ENCODE assay signal across 1 cellular context in the genomic region with DNA sequence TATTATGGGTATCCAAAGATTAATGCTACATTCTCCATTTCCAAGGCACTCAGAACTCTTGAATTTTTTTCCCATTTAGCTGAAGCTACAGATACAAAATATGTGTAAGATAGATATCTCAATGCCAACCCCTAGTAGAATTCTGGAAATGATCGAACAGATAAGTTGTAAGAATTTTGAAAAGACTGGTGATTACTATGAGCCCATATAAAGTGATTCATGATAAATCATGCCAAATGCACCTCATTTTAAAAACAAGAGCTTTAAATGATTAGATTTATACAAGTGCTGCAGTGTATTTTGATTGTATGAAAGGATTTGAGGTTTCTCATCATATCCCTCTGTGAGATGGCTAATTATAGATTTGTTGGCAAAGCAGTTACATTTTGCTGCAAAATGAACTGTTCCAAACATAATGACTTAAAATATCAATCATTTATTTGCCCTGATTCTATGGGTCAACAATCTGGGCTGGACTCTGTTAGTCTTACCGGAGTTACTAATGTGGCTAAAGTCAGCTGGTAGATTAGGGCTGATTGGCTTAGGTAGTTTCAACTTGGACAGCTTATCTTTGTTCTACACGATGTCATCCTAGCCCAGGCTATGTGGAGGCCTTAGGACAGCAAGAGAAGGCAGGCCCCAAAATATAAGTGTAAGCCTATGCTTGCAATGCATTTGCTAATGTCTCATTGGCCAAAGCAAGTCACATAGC.
TF ChIP-seq lines count a peak whose summit lies in the region.

No MANE protein-coding gene starts in this region.

TF ChIP-seq in SK-N-SH, 30 proteins besides CTCF, POLR2A, EP300 and RAD21 (continued from another document):
- TF ChIP-seq TEAD4 (IDR thresholded peaks at IDR 0.05; ENCODE audit: borderline replicate concordance, insufficient read depth), result 0 out of 2 replicates have a peak, but pooled peaks have one; percentile 26
- TF ChIP-seq, protein P1, sequence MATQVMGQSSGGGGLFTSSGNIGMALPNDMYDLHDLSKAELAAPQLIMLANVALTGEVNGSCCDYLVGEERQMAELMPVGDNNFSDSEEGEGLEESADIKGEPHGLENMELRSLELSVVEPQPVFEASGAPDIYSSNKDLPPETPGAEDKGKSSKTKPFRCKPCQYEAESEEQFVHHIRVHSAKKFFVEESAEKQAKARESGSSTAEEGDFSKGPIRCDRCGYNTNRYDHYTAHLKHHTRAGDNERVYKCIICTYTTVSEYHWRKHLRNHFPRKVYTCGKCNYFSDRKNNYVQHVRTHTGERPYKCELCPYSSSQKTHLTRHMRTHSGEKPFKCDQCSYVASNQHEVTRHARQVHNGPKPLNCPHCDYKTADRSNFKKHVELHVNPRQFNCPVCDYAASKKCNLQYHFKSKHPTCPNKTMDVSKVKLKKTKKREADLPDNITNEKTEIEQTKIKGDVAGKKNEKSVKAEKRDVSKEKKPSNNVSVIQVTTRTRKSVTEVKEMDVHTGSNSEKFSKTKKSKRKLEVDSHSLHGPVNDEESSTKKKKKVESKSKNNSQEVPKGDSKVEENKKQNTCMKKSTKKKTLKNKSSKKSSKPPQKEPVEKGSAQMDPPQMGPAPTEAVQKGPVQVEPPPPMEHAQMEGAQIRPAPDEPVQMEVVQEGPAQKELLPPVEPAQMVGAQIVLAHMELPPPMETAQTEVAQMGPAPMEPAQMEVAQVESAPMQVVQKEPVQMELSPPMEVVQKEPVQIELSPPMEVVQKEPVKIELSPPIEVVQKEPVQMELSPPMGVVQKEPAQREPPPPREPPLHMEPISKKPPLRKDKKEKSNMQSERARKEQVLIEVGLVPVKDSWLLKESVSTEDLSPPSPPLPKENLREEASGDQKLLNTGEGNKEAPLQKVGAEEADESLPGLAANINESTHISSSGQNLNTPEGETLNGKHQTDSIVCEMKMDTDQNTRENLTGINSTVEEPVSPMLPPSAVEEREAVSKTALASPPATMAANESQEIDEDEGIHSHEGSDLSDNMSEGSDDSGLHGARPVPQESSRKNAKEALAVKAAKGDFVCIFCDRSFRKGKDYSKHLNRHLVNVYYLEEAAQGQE (IDR thresholded peaks at IDR 0.05; ENCODE audit: low read depth, low read length), result no peak
- TF ChIP-seq RCOR1 (IDR thresholded peaks at IDR 0.05; ENCODE audit: low read length), result no peak
- no peak for TF ChIP-seq CHD2 (IDR thresholded peaks at IDR 0.05; ENCODE audit: low read length, partially characterized antibody)
- no peak for TF ChIP-seq NFIC (IDR thresholded peaks at IDR 0.05; ENCODE audit: borderline replicate concordance)
- TF ChIP-seq TCF12 (IDR thresholded peaks at IDR 0.05), result peak; percentile 56
- no peak for TF ChIP-seq ELF1 (IDR thresholded peaks at IDR 0.05)
- no peak for TF ChIP-seq SMC3 (IDR thresholded peaks at IDR 0.05; ENCODE audit: low read depth, low read length)
- peak; percentile 23; the same call in 1 of the 2 replicates for TF ChIP-seq FOSL2 (IDR thresholded peaks at IDR 0.05; ENCODE audit: borderline replicate concordance, low read depth)
- no peak for TF ChIP-seq EZH2phosphoT487 (IDR thresholded peaks at IDR 0.05; ENCODE audit: borderline replicate concordance, low read depth)
- TF ChIP-seq GABPA (IDR thresholded peaks at IDR 0.05; ENCODE audit: low read depth), result no peak
- no peak for TF ChIP-seq RXRA (IDR thresholded peaks at IDR 0.05; ENCODE audit: borderline replicate concordance, low read depth)
- no peak for TF ChIP-seq FOXJ3 (CRISPR knock-in tag; IDR thresholded peaks at IDR 0.05)
- TF ChIP-seq SIN3A (IDR thresholded peaks at IDR 0.05; ENCODE audit: borderline replicate concordance, low read depth, low read length), result no peak
- TF ChIP-seq, protein P2, sequence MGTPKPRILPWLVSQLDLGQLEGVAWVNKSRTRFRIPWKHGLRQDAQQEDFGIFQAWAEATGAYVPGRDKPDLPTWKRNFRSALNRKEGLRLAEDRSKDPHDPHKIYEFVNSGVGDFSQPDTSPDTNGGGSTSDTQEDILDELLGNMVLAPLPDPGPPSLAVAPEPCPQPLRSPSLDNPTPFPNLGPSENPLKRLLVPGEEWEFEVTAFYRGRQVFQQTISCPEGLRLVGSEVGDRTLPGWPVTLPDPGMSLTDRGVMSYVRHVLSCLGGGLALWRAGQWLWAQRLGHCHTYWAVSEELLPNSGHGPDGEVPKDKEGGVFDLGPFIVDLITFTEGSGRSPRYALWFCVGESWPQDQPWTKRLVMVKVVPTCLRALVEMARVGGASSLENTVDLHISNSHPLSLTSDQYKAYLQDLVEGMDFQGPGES (IDR thresholded peaks at IDR 0.05; ENCODE audit: low read depth, low read length), result no peak
- TF ChIP-seq, protein P3, sequence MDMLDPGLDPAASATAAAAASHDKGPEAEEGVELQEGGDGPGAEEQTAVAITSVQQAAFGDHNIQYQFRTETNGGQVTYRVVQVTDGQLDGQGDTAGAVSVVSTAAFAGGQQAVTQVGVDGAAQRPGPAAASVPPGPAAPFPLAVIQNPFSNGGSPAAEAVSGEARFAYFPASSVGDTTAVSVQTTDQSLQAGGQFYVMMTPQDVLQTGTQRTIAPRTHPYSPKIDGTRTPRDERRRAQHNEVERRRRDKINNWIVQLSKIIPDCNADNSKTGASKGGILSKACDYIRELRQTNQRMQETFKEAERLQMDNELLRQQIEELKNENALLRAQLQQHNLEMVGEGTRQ (IDR thresholded peaks at IDR 0.05; ENCODE audit: borderline replicate concordance, low read depth, low read length), result no peak
- TF ChIP-seq MXI1 (IDR thresholded peaks at IDR 0.05; ENCODE audit: low read depth, low read length), result no peak
- no peak for TF ChIP-seq RFX5 (IDR thresholded peaks at IDR 0.05; ENCODE audit: low read length)
- no peak for TF ChIP-seq NRF1 (IDR thresholded peaks at IDR 0.05; ENCODE audit: low read depth, low read length)
- TF ChIP-seq FOXM1 (IDR thresholded peaks at IDR 0.05; ENCODE audit: low read depth), result no peak
- TF ChIP-seq POLR2AphosphoS5 (IDR thresholded peaks at IDR 0.05; ENCODE audit: low read depth, low read length), result no peak
- no peak for TF ChIP-seq MEF2A (IDR thresholded peaks at IDR 0.05; ENCODE audit: borderline replicate concordance, low read depth)
- TF ChIP-seq, protein P4, sequence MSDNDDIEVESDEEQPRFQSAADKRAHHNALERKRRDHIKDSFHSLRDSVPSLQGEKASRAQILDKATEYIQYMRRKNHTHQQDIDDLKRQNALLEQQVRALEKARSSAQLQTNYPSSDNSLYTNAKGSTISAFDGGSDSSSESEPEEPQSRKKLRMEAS (IDR thresholded peaks at IDR 0.05; ENCODE audit: low read depth), result no peak
- peak; percentile 43; the same call in 1 of the 2 replicates for TF ChIP-seq JUND (IDR thresholded peaks at IDR 0.05)
- TF ChIP-seq, protein P5, sequence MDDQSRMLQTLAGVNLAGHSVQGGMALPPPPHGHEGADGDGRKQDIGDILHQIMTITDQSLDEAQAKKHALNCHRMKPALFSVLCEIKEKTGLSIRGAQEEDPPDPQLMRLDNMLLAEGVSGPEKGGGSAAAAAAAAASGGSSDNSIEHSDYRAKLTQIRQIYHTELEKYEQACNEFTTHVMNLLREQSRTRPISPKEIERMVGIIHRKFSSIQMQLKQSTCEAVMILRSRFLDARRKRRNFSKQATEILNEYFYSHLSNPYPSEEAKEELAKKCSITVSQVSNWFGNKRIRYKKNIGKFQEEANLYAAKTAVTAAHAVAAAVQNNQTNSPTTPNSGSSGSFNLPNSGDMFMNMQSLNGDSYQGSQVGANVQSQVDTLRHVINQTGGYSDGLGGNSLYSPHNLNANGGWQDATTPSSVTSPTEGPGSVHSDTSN (IDR thresholded peaks at IDR 0.05), result 0 out of 2 replicates have a peak, but pooled peaks have one; percentile 34
- TF ChIP-seq, protein P6, sequence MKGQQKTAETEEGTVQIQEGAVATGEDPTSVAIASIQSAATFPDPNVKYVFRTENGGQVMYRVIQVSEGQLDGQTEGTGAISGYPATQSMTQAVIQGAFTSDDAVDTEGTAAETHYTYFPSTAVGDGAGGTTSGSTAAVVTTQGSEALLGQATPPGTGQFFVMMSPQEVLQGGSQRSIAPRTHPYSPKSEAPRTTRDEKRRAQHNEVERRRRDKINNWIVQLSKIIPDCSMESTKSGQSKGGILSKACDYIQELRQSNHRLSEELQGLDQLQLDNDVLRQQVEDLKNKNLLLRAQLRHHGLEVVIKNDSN (IDR thresholded peaks at IDR 0.05; ENCODE audit: borderline replicate concordance, low read depth), result no peak
TF ChIP-seq in SK-N-SH: peak in this region for 5.
